27 cellular contexts compared by ENCODE assay signal in the genomic region with DNA sequence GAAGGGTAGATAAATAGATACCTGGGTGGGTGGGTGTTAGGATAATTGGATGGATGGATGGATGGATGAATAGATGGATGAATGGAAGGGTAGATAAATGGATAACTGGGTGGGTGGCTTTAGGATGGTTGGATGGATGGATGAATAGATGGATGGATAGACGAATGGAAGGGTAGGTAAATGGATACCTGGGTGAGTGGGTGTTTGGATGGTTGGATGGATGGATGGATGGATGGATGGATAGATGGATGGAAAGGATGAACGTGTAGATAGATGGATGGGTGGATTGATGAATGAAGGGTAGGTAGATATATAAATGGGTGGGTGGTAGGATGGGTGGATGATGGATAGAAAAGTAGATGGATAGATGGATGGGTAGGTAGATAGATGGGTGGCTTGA.
"Had no signal": no experiment of that assay in that cellular context is flagged by ENCODE, and none has a peak within 500 bp of the region (broad histone marks: within the 10 kb centered on the region; RNA-seq: fewer than 3 reads in every experiment).

No MANE protein-coding gene starts in this region.

- H3K4me3 Mint-ChIP-seq: effector memory CD8-positive, alpha-beta T cell; immature natural killer cell; natural killer cell treated with Interleukin-12 subunit alpha and Interleukin-12 subunit beta and Interleukin-15 and Interleukin-18, amount 100 ng/mL, for 72 hours; neural crest cell; stimulated activated effector memory CD8-positive, alpha-beta T cell treated with anti-CD3 and anti-CD28 coated beads, Interleukin-12 subunit alpha, Interleukin-12 subunit beta, amount 100 ng/mL, for 72 hours had no signal

- H3K79me2 ChIP-seq: parathyroid adenoma had no signal

- DNase-seq: dermis blood vessel endothelial cell; effector memory CD8-positive, alpha-beta T cell; hypothalamus; immature natural killer cell; islet precursor cell; kidney glomerular epithelial cell; left colon; lower lobe of right lung; sigmoid colon; stimulated activated CD4-positive, alpha-beta T cell treated with anti-CD3 and anti-CD28 coated beads, Interleukin-2, amount 100 ng/mL, for 24 hours; stimulated activated CD4-positive, alpha-beta T cell treated with anti-CD3 and anti-CD28 coated beads, Interleukin-4, amount 100 ng/mL, for 24 hours; stimulated activated naive CD4-positive, alpha-beta T cell treated with Interleukin-2 at 50 U/mL for 16 hours; upper lobe of right lung had no signal

- H3K36me3 Mint-ChIP-seq: immature natural killer cell; natural killer cell treated with Interleukin-12 subunit alpha and Interleukin-12 subunit beta and Interleukin-15 and Interleukin-18, amount 100 ng/mL, for 72 hours; stimulated activated effector memory CD8-positive, alpha-beta T cell treated with anti-CD3 and anti-CD28 coated beads, Interleukin-12 subunit alpha, Interleukin-12 subunit beta, amount 100 ng/mL, for 72 hours had no signal

- ATAC-seq: effector memory CD8-positive, alpha-beta T cell; left colon; left ventricle myocardium superior; natural killer cell treated with Interleukin-12 subunit alpha and Interleukin-12 subunit beta and Interleukin-15 and Interleukin-18, amount 100 ng/mL, for 72 hours; stimulated activated effector memory CD8-positive, alpha-beta T cell treated with anti-CD3 and anti-CD28 coated beads, Interleukin-12 subunit alpha, Interleukin-12 subunit beta, amount 100 ng/mL, for 72 hours had no signal

- H3K4me3 ChIP-seq: coronary artery, lower lobe of right lung, right atrium auricular region, sigmoid colon, thoracic aorta, tibial nerve, upper lobe of right lung, vagina had no signal

- H3K27me3 ChIP-seq: upper lobe of right lung, vagina had no signal

- H3K36me3 ChIP-seq: lower lobe of right lung, neutrophil, right atrium auricular region, sigmoid colon, thoracic aorta, tibial nerve, upper lobe of right lung, vagina had no signal

- H3K9ac ChIP-seq: parathyroid adenoma had no signal

- FAIRE-seq: endometrium, frontal cortex had no signal

- H3K9me3 Mint-ChIP-seq: effector memory CD8-positive, alpha-beta T cell; immature natural killer cell; natural killer cell treated with Interleukin-12 subunit alpha and Interleukin-12 subunit beta and Interleukin-15 and Interleukin-18, amount 100 ng/mL, for 72 hours; stimulated activated effector memory CD8-positive, alpha-beta T cell treated with anti-CD3 and anti-CD28 coated beads, Interleukin-12 subunit alpha, Interleukin-12 subunit beta, amount 100 ng/mL, for 72 hours had no signal

- H3K27ac ChIP-seq: coronary artery, lower lobe of right lung, neutrophil, parathyroid adenoma, sigmoid colon, thoracic aorta, tibial nerve, upper lobe of right lung, vagina had no signal

- H3K27ac Mint-ChIP-seq: effector memory CD8-positive, alpha-beta T cell; immature natural killer cell; natural killer cell treated with Interleukin-12 subunit alpha and Interleukin-12 subunit beta and Interleukin-15 and Interleukin-18, amount 100 ng/mL, for 72 hours; progenitor cell of endocrine pancreas; stimulated activated effector memory CD8-positive, alpha-beta T cell treated with anti-CD3 and anti-CD28 coated beads, Interleukin-12 subunit alpha, Interleukin-12 subunit beta, amount 100 ng/mL, for 72 hours had no signal

- H3K4me1 ChIP-seq: sigmoid colon, upper lobe of right lung, vagina had no signal

- H2AFZ ChIP-seq: parathyroid adenoma had no signal

- H3K9me3 ChIP-seq: lower lobe of right lung, neutrophil, right atrium auricular region, sigmoid colon, thoracic aorta, tibial nerve, upper lobe of right lung, vagina had no signal
